In the genomic region with DNA sequence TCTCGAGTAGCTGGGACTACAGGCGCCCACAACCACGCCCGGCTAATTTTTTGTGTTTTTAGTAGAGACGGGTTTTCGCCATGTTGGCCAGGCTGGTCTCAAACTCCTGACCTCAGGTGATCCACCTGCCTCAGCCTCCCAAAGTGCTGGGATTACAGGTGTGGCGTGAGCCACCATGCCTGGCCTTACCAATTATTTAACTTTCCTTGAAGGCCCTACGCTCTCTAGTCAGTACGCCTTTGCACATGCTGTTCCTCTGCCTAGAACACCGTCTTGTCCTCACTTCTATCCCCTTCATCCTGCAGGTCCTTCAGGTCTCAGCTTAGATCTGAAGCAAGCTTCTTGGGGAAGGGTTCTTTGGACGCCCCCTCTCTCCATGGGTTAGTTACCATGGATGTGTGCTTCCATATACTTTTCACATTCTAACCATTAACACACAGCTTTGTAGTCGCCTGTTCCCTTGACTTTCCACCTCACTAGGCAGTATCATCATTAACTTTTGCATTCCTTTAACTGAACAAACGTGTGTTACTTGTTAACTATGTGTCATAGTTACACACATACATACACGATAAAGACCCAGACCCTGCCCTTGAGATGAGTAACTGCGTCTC, we compare ENCODE assay signal across 8 cellular contexts. TPM values are rescaled to one million over a fixed set of nuclear protein-coding genes. Genes with fewer than 3 reads are reported as not detected.
A peak's percentile ranks its signal among the peaks of the same experiment; 100 is the strongest.
DNase-seq lines count a peak whose midpoint lies in the region; ATAC-seq and TF ChIP-seq lines count a peak whose summit lies in the region.

No MANE protein-coding gene starts in this region.

- H3K4me3 ChIP-seq in GM08714 (ENCODE audit: low read length) (peak overlapping the region; percentile 39; the same call in 1 of the 2 replicates), SJCRH30 (peak overlapping the region; percentile 74), esophagus muscularis mucosa (peak overlapping the region; percentile 76 to 84 (median 82)), prostate gland (peak overlapping the region; percentile 55 to 76), lower leg skin (ENCODE audit: low read depth, poor library complexity, severe bottlenecking) (no peak overlapping the region)

- 67% methylated on average over 15 of the region's 15 CpGs for WGBS in esophagus muscularis mucosa
- 71% methylated on average over 15 of the region's 15 CpGs for WGBS in prostate gland
- 67 to 70% methylated on average over 15 of the region's 15 CpGs for WGBS in lower leg skin, 2 donors

- H3K4me1 ChIP-seq in SJCRH30 (no peaks in the 10 kb centered on the region), esophagus muscularis mucosa (peaks cover 46 to 76% (median 64%) of the 10 kb centered on the region in 4 donors), prostate gland (replicated peaks) (peaks cover 7% of the 10 kb centered on the region)

- TF ChIP-seq POLR2A in esophagus muscularis mucosa (IDR thresholded peaks at IDR 0.05; ENCODE audit: low read depth) (no peak), prostate gland (IDR thresholded peaks at IDR 0.05) (no peak), lower leg skin (IDR thresholded peaks at IDR 0.05) (no peak)

- H3K36me3 ChIP-seq in SJCRH30, result peaks cover 7% of the 10 kb centered on the region; the same call in 1 of the 2 replicates
- peaks cover 15 to 38% (median 30%) of the 10 kb centered on the region in 4 donors for H3K36me3 ChIP-seq in esophagus muscularis mucosa
- H3K36me3 ChIP-seq in prostate gland, result no peaks in the 10 kb centered on the region

- intact Hi-C loops in esophagus muscularis mucosa (cut with DNase I), result no loop called here
- intact Hi-C loops in prostate gland (cut with DNase I), result no loop called here
- intact Hi-C loops in lower leg skin (cut with DNase I; ENCODE audit: low total_unique reads), result no loop called here

- H3K9me3 ChIP-seq in SJCRH30 (replicated peaks), result no peaks in the 10 kb centered on the region
- H3K9me3 ChIP-seq in esophagus muscularis mucosa, result no peaks in the 10 kb centered on the region
- no peaks in the 10 kb centered on the region for H3K9me3 ChIP-seq in prostate gland

- H3K27me3 ChIP-seq in SJCRH30 (no peaks in the 10 kb centered on the region), esophagus muscularis mucosa (no peaks in the 10 kb centered on the region), prostate gland (replicated peaks; ENCODE audit: insufficient read depth) (no peaks in the 10 kb centered on the region)

- TF ChIP-seq EP300 in esophagus muscularis mucosa (IDR thresholded peaks at IDR 0.05), result no peak

- H3K27ac ChIP-seq in SJCRH30, result no peak overlapping the region
- peak overlapping the region; percentile 77 to 85 (median 84) for H3K27ac ChIP-seq in esophagus muscularis mucosa (replicated peaks in 1 of 4)
- H3K27ac ChIP-seq in prostate gland, result no peak overlapping the region

- no peak for TF ChIP-seq CTCF in esophagus muscularis mucosa (IDR thresholded peaks at IDR 0.05)
- TF ChIP-seq CTCF in prostate gland (IDR thresholded peaks at IDR 0.05), result no peak
- no peak for TF ChIP-seq CTCF in lower leg skin (IDR thresholded peaks at IDR 0.05)

- ATAC-seq in HG03565 (IDR thresholded peaks at IDR 0.05; ENCODE audit: unreplicated experiment) (no peak), HG03457 (IDR thresholded peaks at IDR 0.05; ENCODE audit: unreplicated experiment) (no peak), GM18861 (IDR thresholded peaks at IDR 0.05; ENCODE audit: unreplicated experiment) (no peak)

- DNase-seq in SJCRH30, result no peak
- DNase-seq in esophagus muscularis mucosa (ENCODE audit: extremely low spot score), result no peak
- no peak for DNase-seq in prostate gland (ENCODE audit: low spot score)
- no peak for DNase-seq in lower leg skin (ENCODE audit: low spot score in 2 of 2)

RNA-seq across cellular contexts. Expression of gene ATP6V1F, which starts 0.6 kb away (rescaled TPM):
- 95.8 and 115 TPM in 2 replicates for total RNA-seq in SJCRH30 (2014; rRNA removed; shearing (Covaris generic))
- total RNA-seq in esophagus muscularis mucosa (100 to 1,000 TPM in 2 of 4 donors, 10 to 100 TPM in 2; 74.3 to 108 (median 91.9) TPM), prostate gland (100 to 1,000 TPM; 116 to 118 TPM), lower leg skin (100 to 1,000 TPM in 3 of 4 donors, 10 to 100 TPM in 1; 71.3 to 165 (median 137) TPM)

RNA-seq across cellular contexts. Expression of gene FLNC, which starts 31.9 kb away (rescaled TPM):
- total RNA-seq in SJCRH30 (2014; rRNA removed; shearing (Covaris generic)), result 158 and 172 TPM in 2 replicates
- total RNA-seq in esophagus muscularis mucosa (100 to 1,000 TPM; 391 to 932 (median 533) TPM), prostate gland (100 to 1,000 TPM; 104 to 150 TPM), lower leg skin (10 to 100 TPM in 1 of 4 donors, 1 to 10 TPM in 3; 5.0 to 11.1 (median 6.2) TPM)

RNA-seq across cellular contexts. Expression of gene KCP, which starts 48.4 kb away (rescaled TPM):
- 0.20 and 0.38 TPM in 2 replicates for total RNA-seq in SJCRH30 (2014; rRNA removed; shearing (Covaris generic))
- total RNA-seq in esophagus muscularis mucosa, result under 1 TPM in 3 of 4 donors, not detected in 1; 0.13 to 0.66 (median 0.29) TPM
- total RNA-seq in prostate gland, result under 1 TPM in 1 of 2 donors, not detected in 1; 0.45 TPM
- total RNA-seq in lower leg skin, result under 1 TPM in 3 of 4 donors, not detected in 1; 0.07 to 0.68 (median 0.21) TPM

Comparison
In these comparisons a context has a peak if more than half of its experiments do, and no peak if none do; other contexts are left out.
1. H3K27ac ChIP-seq: peak in esophagus muscularis mucosa (4 of 4); none in SJCRH30 (single experiment) and prostate gland (0 of 2).
2. RNA of gene FLNC, which starts 31.9 kb away (total RNA-seq): 391 to 932 TPM in esophagus muscularis mucosa, 158 to 172 TPM in SJCRH30 and 104 to 150 TPM in prostate gland; 5.0 to 11.1 TPM in lower leg skin; every median in the first group is over 4 times any median in the second.